Comparison of ENCODE assay signal across 8 cellular contexts in genomic region chr10:66180651-66181318, GRCh38.
DNase-seq lines count a peak whose midpoint lies in the region; ATAC-seq and TF ChIP-seq lines count a peak whose summit lies in the region.

No MANE protein-coding gene starts in this region.

- peak in 1 of 2 donors; percentile 53 for ATAC-seq in activated T-cell treated with anti-CD3 and anti-CD28 coated beads, Interleukin-2, amount 50 U/mL, for 72 hours (replicated peaks in 1 of 2)
- ATAC-seq in GM21576 (IDR thresholded peaks at IDR 0.05; ENCODE audit: unreplicated experiment), result peak; percentile 94
- ATAC-seq in lung (ENCODE audit: insufficient read depth, low FRiP score), result peak; percentile 78

- POLR2A ChIA-PET in PC-9 (lab: Charles Lee; ENCODE audit: unreplicated experiment), result interaction anchor here (0.6 kb wide), 1 partner anchor 750 kb away, joined by 4 read pairs; no protein-coding TSS in a partner anchor

- no peaks in the 10 kb centered on the region for H3K79me2 ChIP-seq in PC-9 (ENCODE audit: low read depth)

- H2AFZ ChIP-seq in PC-9, result no peak overlapping the region

- no peak overlapping the region for H3K27ac ChIP-seq in PC-9
- H3K27ac ChIP-seq in dorsolateral prefrontal cortex, result peak overlapping the region in 41 of 59 donors; percentile 0 to 69 (median 35)
- no peak overlapping the region for H3K27ac ChIP-seq in lung (ENCODE audit: low read depth in 1 of 2, low read length in 1 of 2)

- no peak overlapping the region for H3K4me3 ChIP-seq in PC-9
- H3K4me3 ChIP-seq in dorsolateral prefrontal cortex, result peak overlapping the region in 1 of 59 donors; percentile 22
- H3K4me3 ChIP-seq in lung, result no peak overlapping the region

- no peak overlapping the region for H3K27ac Mint-ChIP-seq in activated T-cell treated with anti-CD3 and anti-CD28 coated beads, Interleukin-2, amount 50 U/mL, for 72 hours

- no peaks in the 10 kb centered on the region for H3K4me1 ChIP-seq in PC-9 (replicated peaks; ENCODE audit: insufficient read depth)
- no peaks in the 10 kb centered on the region for H3K4me1 ChIP-seq in lung (ENCODE audit: control insufficient read depth in 2 of 2, insufficient read depth in 2 of 2, low read length in 2 of 2)

- 39 to 45% methylated on average over 4 of the region's 4 CpGs for WGBS in lung, 2 donors

- H3K27me3 Mint-ChIP-seq in activated T-cell treated with anti-CD3 and anti-CD28 coated beads, Interleukin-2, amount 50 U/mL, for 72 hours (ENCODE audit: low read depth), result no peaks in the 10 kb centered on the region

- BruUV-seq in PC-9 (replicated peaks; lab: Mats Ljungman, UMichigan), result no TSS peak

- no peaks in the 10 kb centered on the region for H3K36me3 ChIP-seq in PC-9 (ENCODE audit: low read depth)
- no peaks in the 10 kb centered on the region for H3K36me3 ChIP-seq in lung (ENCODE audit: control insufficient read depth in 2 of 2, insufficient read depth in 2 of 2, low read length in 2 of 2)

- no peaks in the 10 kb centered on the region for H3K9me2 ChIP-seq in PC-9 (ENCODE audit: insufficient read depth)

- no peaks in the 10 kb centered on the region for H4K20me1 ChIP-seq in PC-9 (ENCODE audit: insufficient read depth)

- no peaks in the 10 kb centered on the region for H3K9me3 Mint-ChIP-seq in activated T-cell treated with anti-CD3 and anti-CD28 coated beads, Interleukin-2, amount 50 U/mL, for 72 hours

- H3F3A ChIP-seq in PC-9 (ENCODE audit: insufficient read depth, low read depth), result no peaks in the 10 kb centered on the region

- no peak overlapping the region for H3K4me2 ChIP-seq in PC-9

- intact Hi-C loops in PC-9 (cut with micrococcal nuclease; ENCODE audit: unreplicated experiment) (loop anchor here (1.0 to 5.0 kb wide), 3 partner anchors 747 to 1446 kb away; partner anchors contain the start of gene LRRTM3), dorsolateral prefrontal cortex (cut with DNase I) (no loop called here)

- peak; percentile 10 to 25 for DNase-seq in activated T-cell treated with anti-CD3 and anti-CD28 coated beads, Interleukin-2, amount 50 U/mL, for 72 hours
- no peak for DNase-seq in activated T-cell treated with anti-CD3 and anti-CD28 coated beads, Interleukin-2, amount 50 U/mL, for 1 hour
- DNase-seq in HS-5 (ENCODE audit: low read depth), result peak; percentile 41
- peak; percentile 5 to 49 for DNase-seq in PC-9
- peak in 1 of 10 donors; percentile 10 for DNase-seq in dorsolateral prefrontal cortex
- DNase-seq in lung (ENCODE audit: low spot score), result no peak
- no peak for DNase-seq in HK-2 (ENCODE audit: unreplicated experiment)

- no peaks in the 10 kb centered on the region for H3K9me3 ChIP-seq in PC-9 (ENCODE audit: insufficient read depth, low read depth)
- no peaks in the 10 kb centered on the region for H3K9me3 ChIP-seq in lung (ENCODE audit: control insufficient read depth in 2 of 2, insufficient read depth in 1 of 2, low read length in 1 of 2)

- no peaks in the 10 kb centered on the region for H3K36me3 Mint-ChIP-seq in activated T-cell treated with anti-CD3 and anti-CD28 coated beads, Interleukin-2, amount 50 U/mL, for 72 hours (ENCODE audit: insufficient read depth in 2 of 2)

- TF ChIP-seq CTCF in PC-9 (conservative IDR thresholded peaks at IDR 0.05), result peak; percentile 92
- peak; percentile 66 to 95 (median 85) for TF ChIP-seq CTCF in dorsolateral prefrontal cortex (IDR thresholded peaks at IDR 0.05 in 54 of 56, conservative IDR thresholded peaks at IDR 0.05 in 2 of 56; ENCODE audit: low read depth in 1 of 56, partially characterized antibody in 56 of 56)
- TF ChIP-seq CTCF in lung (IDR thresholded peaks at IDR 0.05; ENCODE audit: control extremely low read depth, extremely low read depth), result peak; percentile 4

- H3K27me3 ChIP-seq in PC-9 (ENCODE audit: insufficient read depth, low read depth) (no peaks in the 10 kb centered on the region), dorsolateral prefrontal cortex (no peaks in the 10 kb centered on the region), lung (ENCODE audit: control insufficient read depth, insufficient read depth) (no peaks in the 10 kb centered on the region)

- H3K4me3 Mint-ChIP-seq in activated T-cell treated with anti-CD3 and anti-CD28 coated beads, Interleukin-2, amount 50 U/mL, for 72 hours, result no peak overlapping the region

- CTCF ChIA-PET in PC-9 (lab: Charles Lee), result interaction anchor here (0.6 to 0.9 kb wide), 2 partner anchors 1340 to 1583 kb away, joined by 3 to 8 read pairs; no protein-coding TSS in a partner anchor

- H3K4me1 Mint-ChIP-seq in activated T-cell treated with anti-CD3 and anti-CD28 coated beads, Interleukin-2, amount 50 U/mL, for 72 hours (ENCODE audit: low read depth), result no peaks in the 10 kb centered on the region

Comparison
In these comparisons a context has a peak if more than half of its experiments do, and no peak if none do; other contexts are left out.
1. DNase-seq: peak in activated T-cell treated with anti-CD3 and anti-CD28 coated beads, Interleukin-2, amount 50 U/mL, for 72 hours (2 of 2), HS-5 (single experiment) and PC-9 (2 of 2); none in activated T-cell treated with anti-CD3 and anti-CD28 coated beads, Interleukin-2, amount 50 U/mL, for 1 hour (single experiment), lung (single experiment) and HK-2 (single experiment).
2. H3K27ac ChIP-seq: peak in dorsolateral prefrontal cortex (41 of 59); none in PC-9 (single experiment) and lung (0 of 2).
3. CTCF ChIP-seq: peak in every context shown above with its lines; median percentile 92 in PC-9; 85 in dorsolateral prefrontal cortex; 4 in lung.